In the genomic region with DNA sequence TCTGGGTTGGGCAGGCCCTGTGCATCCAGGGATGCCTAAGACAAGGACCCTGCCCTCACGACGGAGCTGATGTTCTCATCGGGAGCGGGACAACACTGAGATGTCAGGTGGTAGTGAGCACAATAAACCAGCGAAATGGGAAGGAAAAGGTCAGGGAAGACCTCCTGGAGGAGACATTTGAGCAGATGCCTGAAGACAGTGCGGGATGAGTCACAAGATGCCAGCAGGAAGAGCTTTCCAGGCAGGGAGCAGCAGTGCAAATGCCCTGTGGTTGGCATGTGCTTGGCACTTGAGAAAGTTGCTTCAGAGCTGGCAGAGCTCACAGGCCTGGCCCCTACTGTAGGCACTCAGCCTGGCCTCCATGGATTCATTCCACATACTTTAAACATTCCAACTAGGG, we compare ENCODE assay signal across 1 cellular context. TPM values are rescaled to one million over a fixed set of nuclear protein-coding genes. Genes with fewer than 3 reads are reported as not detected.
"Had no signal": no experiment of that assay in that cellular context is flagged by ENCODE, and none has a peak within 500 bp of the region (broad histone marks: within the 10 kb centered on the region; RNA-seq: fewer than 3 reads in every experiment).

No MANE protein-coding gene starts in this region.

RNA-seq across cellular contexts. Expression of a gene that starts 28.5 kb away (rescaled TPM):
- total RNA-seq: natural killer cell treated with Interleukin-12 subunit alpha and Interleukin-12 subunit beta and Interleukin-15 and Interleukin-18, amount 100 ng/mL, for 72 hours had no signal
